In the genomic region with DNA sequence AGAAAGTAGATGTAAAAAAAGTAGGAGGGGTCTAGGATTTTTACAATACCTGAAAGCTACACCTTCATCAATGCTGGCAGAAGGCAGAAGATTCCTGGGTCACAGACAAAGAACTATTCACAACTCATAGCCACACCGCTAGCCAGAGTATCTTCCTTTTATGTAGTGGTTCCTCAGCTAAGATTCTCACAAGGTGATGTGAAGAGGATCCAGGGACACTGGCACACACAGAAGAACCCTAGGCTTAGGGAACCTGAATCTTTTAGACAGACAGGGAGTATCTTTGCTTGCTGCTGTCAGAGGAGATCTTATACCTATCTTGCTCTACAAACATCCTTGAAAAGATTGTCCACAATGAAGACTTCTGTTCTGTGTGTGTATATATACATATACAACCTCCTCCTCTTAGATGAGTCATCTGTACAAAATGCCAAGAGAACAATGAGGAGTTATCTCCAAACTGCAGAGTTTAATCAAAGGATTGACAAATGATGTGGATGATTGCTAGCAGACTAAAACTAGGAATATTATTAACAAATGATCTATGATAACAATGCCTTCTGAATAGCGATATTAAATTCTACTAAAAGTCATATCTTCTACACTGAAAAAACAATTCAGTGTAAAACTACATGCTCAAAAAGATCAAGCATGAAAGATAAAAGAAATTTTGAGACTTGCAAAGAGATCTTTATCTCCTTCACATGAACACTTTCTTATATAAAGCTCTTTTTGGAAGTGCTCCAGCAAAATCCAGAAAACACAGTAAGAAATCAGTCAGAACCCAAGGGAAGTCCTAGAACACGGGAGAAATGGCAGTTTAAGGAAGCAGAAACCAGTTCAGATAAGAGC, we compare ENCODE assay signal across 20 cellular contexts.
DNase-seq lines count a peak whose midpoint lies in the region; ATAC-seq, FAIRE-seq and TF ChIP-seq lines count a peak whose summit lies in the region.
"Had no signal": no experiment of that assay in that cellular context is flagged by ENCODE, and none has a peak within 500 bp of the region (broad histone marks: within the 10 kb centered on the region; RNA-seq: fewer than 3 reads in every experiment).

No MANE protein-coding gene starts in this region.

- no peak for TF ChIP-seq POLR2A in gastrocnemius medialis (IDR thresholded peaks at IDR 0.05)

- dilution Hi-C loops in keratinocyte (cut with MboI; ENCODE audit: extremely low pct_ligation_motif_present, low sequenced_read_pairs) = no loop called here

- no peaks in the 10 kb centered on the region for H3K36me3 Mint-ChIP-seq in endothelial cell (ENCODE audit: low read depth, unreplicated experiment)
- H3K36me3 Mint-ChIP-seq: natural killer cell treated with Interleukin-12 subunit alpha and Interleukin-12 subunit beta and Interleukin-15 and Interleukin-18, amount 100 ng/mL, for 72 hours; stimulated activated memory B cell treated with anti-CD40 and anti-IgM and Interleukin-4, amounts not matched to agents 10 μg/mL and 1 μg/mL and 100 μg/mL, for 72 hours had no signal

- peaks cover 1% of the 10 kb centered on the region for H3K27me3 Mint-ChIP-seq in endothelial cell (ENCODE audit: unreplicated experiment)
- H3K27me3 Mint-ChIP-seq: stimulated activated memory B cell treated with anti-CD40 and anti-IgM and Interleukin-4, amounts not matched to agents 10 μg/mL and 1 μg/mL and 100 μg/mL, for 72 hours had no signal

- H3K79me2 ChIP-seq in keratinocyte (ENCODE audit: control insufficient read depth, insufficient read depth, low read length) = peaks cover 1% of the 10 kb centered on the region

- in situ Hi-C loops in Caki2 (cut with HindIII; ENCODE audit: low pct_unique_long_range_greater_than_20kb, low sequenced_read_pairs) = no loop called here
- in situ Hi-C loops in gastrocnemius medialis (cut with MboI; ENCODE audit: low sequenced_read_pairs in 4 of 4) = no loop called here

- H3K9ac ChIP-seq in adipocyte (ENCODE audit: low read length) (no peak overlapping the region), keratinocyte (ENCODE audit: control insufficient read depth, extremely low read depth, insufficient read depth, low read length) (no peak overlapping the region)

- H3K36me3 ChIP-seq in adipocyte (ENCODE audit: control insufficient read depth, insufficient read depth, low read length, severe bottlenecking) = no peaks in the 10 kb centered on the region
- no peaks in the 10 kb centered on the region for H3K36me3 ChIP-seq in keratinocyte (ENCODE audit: control insufficient read depth in 2 of 2, extremely low read depth in 1 of 2, insufficient read depth in 2 of 2, low read length in 2 of 2)
- H3K36me3 ChIP-seq in gastrocnemius medialis = no peaks in the 10 kb centered on the region
- H3K36me3 ChIP-seq: cardiac muscle cell, upper lobe of right lung had no signal

- intact Hi-C loops in gastrocnemius medialis (cut with DNase I; ENCODE audit: low total_unique reads) = no loop called here

- no peaks in the 10 kb centered on the region for H3K9me1 ChIP-seq in keratinocyte (ENCODE audit: control insufficient read depth, extremely low read depth, insufficient read depth, low read length)

- DNase-seq in Caki2 (ENCODE audit: low read depth) (peak; percentile 49), LoVo (ENCODE audit: low spot score) (peak; percentile 16), adipocyte (ENCODE audit: low read depth) (peak; percentile 35), keratinocyte (ENCODE audit: low read depth, low spot score) (no peak), endothelial cell (ENCODE audit: low spot score) (no peak), gastrocnemius medialis (no peak), T-helper 1 cell (no peak)
- DNase-seq: activated gamma-delta T cell treated with Interleukin-2 at 50 U/mL for 16 hours; endodermal cell; KG1; NCI-H187; NCI-H748 treated with DMSO at 0.1 percent for 48 hours; stimulated activated CD4-positive, alpha-beta T cell treated with anti-CD3 and anti-CD28 coated beads, Interleukin-4, amount 100 ng/mL, for 24 hours; upper lobe of right lung had no signal

- H3K4me3 Mint-ChIP-seq in endothelial cell (ENCODE audit: unreplicated experiment) = no peak overlapping the region
- H3K4me3 Mint-ChIP-seq: endodermal cell; natural killer cell treated with Interleukin-12 subunit alpha and Interleukin-12 subunit beta and Interleukin-15 and Interleukin-18, amount 100 ng/mL, for 72 hours; stimulated activated memory B cell treated with anti-CD40 and anti-IgM and Interleukin-4, amounts not matched to agents 10 μg/mL and 1 μg/mL and 100 μg/mL, for 72 hours had no signal

- no peak overlapping the region for H3K27ac Mint-ChIP-seq in endothelial cell (ENCODE audit: unreplicated experiment)
- H3K27ac Mint-ChIP-seq: endodermal cell; natural killer cell treated with Interleukin-12 subunit alpha and Interleukin-12 subunit beta and Interleukin-15 and Interleukin-18, amount 100 ng/mL, for 72 hours; stimulated activated memory B cell treated with anti-CD40 and anti-IgM and Interleukin-4, amounts not matched to agents 10 μg/mL and 1 μg/mL and 100 μg/mL, for 72 hours had no signal

- H4K20me1 ChIP-seq in keratinocyte (ENCODE audit: control insufficient read depth, extremely low read depth, insufficient read depth, low read length) = no peaks in the 10 kb centered on the region

- FAIRE-seq in keratinocyte (lab: Jason Lieb, UNC) = peak; percentile 43
- FAIRE-seq: GM12891 had no signal

- H3K27ac ChIP-seq in keratinocyte (ENCODE audit: control insufficient read depth, insufficient read depth, low read length) (peak overlapping the region; percentile 22), gastrocnemius medialis (no peak overlapping the region)
- H3K27ac ChIP-seq: cardiac muscle cell, upper lobe of right lung had no signal

- TF ChIP-seq CTCF in keratinocyte (optimal IDR thresholded peaks at IDR 0.05 in 1 of 3, IDR thresholded peaks at IDR 0.05 in 1 of 3, conservative IDR thresholded peaks at IDR 0.05 in 1 of 3; ENCODE audit: extremely low read depth in 1 of 3, insufficient read depth in 2 of 3, low read length in 3 of 3) = no peak
- no peak for TF ChIP-seq CTCF in endothelial cell (IDR thresholded peaks at IDR 0.05; ENCODE audit: unreplicated experiment)
- no peak for TF ChIP-seq CTCF in gastrocnemius medialis (IDR thresholded peaks at IDR 0.05 in 4 of 5, conservative IDR thresholded peaks at IDR 0.05 in 1 of 5)

- H3K9me3 ChIP-seq in adipocyte (ENCODE audit: control insufficient read depth, low read length) = no peaks in the 10 kb centered on the region
- no peaks in the 10 kb centered on the region for H3K9me3 ChIP-seq in keratinocyte (ENCODE audit: control insufficient read depth, low read depth, low read length)
- H3K9me3 ChIP-seq in gastrocnemius medialis = no peaks in the 10 kb centered on the region
- H3K9me3 ChIP-seq: upper lobe of right lung had no signal

- no peaks in the 10 kb centered on the region for H3K4me1 Mint-ChIP-seq in endothelial cell (ENCODE audit: unreplicated experiment)
- H3K4me1 Mint-ChIP-seq: stimulated activated memory B cell treated with anti-CD40 and anti-IgM and Interleukin-4, amounts not matched to agents 10 μg/mL and 1 μg/mL and 100 μg/mL, for 72 hours had no signal

- no peak for ATAC-seq in gastrocnemius medialis
- no peak for ATAC-seq in GM18867 (IDR thresholded peaks at IDR 0.05; ENCODE audit: unreplicated experiment)
- ATAC-seq: left lobe of liver; natural killer cell treated with Interleukin-12 subunit alpha and Interleukin-12 subunit beta and Interleukin-15 and Interleukin-18, amount 100 ng/mL, for 72 hours; stimulated activated memory B cell treated with anti-CD40 and anti-IgM and Interleukin-4, amounts not matched to agents 10 μg/mL and 1 μg/mL and 100 μg/mL, for 72 hours; upper lobe of right lung had no signal

- no peak overlapping the region for H3K4me3 ChIP-seq in adipocyte (ENCODE audit: low read length)
- no peak overlapping the region for H3K4me3 ChIP-seq in keratinocyte (ENCODE audit: control insufficient read depth in 2 of 3, extremely low read depth in 1 of 3, insufficient read depth in 2 of 3, low read depth in 1 of 3, low read length in 3 of 3)
- no peak overlapping the region for H3K4me3 ChIP-seq in gastrocnemius medialis
- H3K4me3 ChIP-seq: cardiac muscle cell, upper lobe of right lung had no signal

- H3K27me3 ChIP-seq in adipocyte (replicated peaks; ENCODE audit: control insufficient read depth, insufficient read depth, low read length) (no peaks in the 10 kb centered on the region), keratinocyte (ENCODE audit: control insufficient read depth, extremely low read depth, insufficient read depth, low read length) (no peaks in the 10 kb centered on the region), gastrocnemius medialis (no peaks in the 10 kb centered on the region)
- H3K27me3 ChIP-seq: cardiac muscle cell, upper lobe of right lung had no signal

- H3K4me1 ChIP-seq in adipocyte (ENCODE audit: control insufficient read depth, insufficient read depth, low read length) (peaks cover 7% of the 10 kb centered on the region), keratinocyte (ENCODE audit: control insufficient read depth, extremely low read depth, insufficient read depth, low read length) (peaks cover 18% of the 10 kb centered on the region), gastrocnemius medialis (no peaks in the 10 kb centered on the region)
- H3K4me1 ChIP-seq: upper lobe of right lung had no signal

- no peak overlapping the region for H2AFZ ChIP-seq in keratinocyte (ENCODE audit: control insufficient read depth, low read length)

- peak overlapping the region; percentile 17 for H3K4me2 ChIP-seq in keratinocyte (ENCODE audit: control insufficient read depth, extremely low read depth, insufficient read depth, low read depth, low read length)

- no peaks in the 10 kb centered on the region for H3K9me3 Mint-ChIP-seq in endothelial cell (ENCODE audit: unreplicated experiment)
- H3K9me3 Mint-ChIP-seq: endodermal cell; natural killer cell treated with Interleukin-12 subunit alpha and Interleukin-12 subunit beta and Interleukin-15 and Interleukin-18, amount 100 ng/mL, for 72 hours had no signal

Comparison
In these comparisons a context has a peak if more than half of its experiments do, and no peak if none do; other contexts are left out.
1. DNase-seq: peak in Caki2 (single experiment), LoVo (single experiment) and adipocyte (single experiment); none in keratinocyte (single experiment), endothelial cell (single experiment), gastrocnemius medialis (0 of 2) and T-helper 1 cell (0 of 5).